7 cellular contexts compared by ENCODE assay signal in genomic region chr6:153231048-153231635, GRCh38.
DNase-seq lines count a peak whose midpoint lies in the region; ATAC-seq, FAIRE-seq and TF ChIP-seq lines count a peak whose summit lies in the region.

No MANE protein-coding gene starts in this region.

- no peak overlapping the region for H2AFZ ChIP-seq in keratinocyte (ENCODE audit: control insufficient read depth, low read length)

- dilution Hi-C loops in keratinocyte (cut with MboI; ENCODE audit: extremely low pct_ligation_motif_present, low sequenced_read_pairs) = no loop called here

- in situ Hi-C loops in G401 (cut with HindIII; ENCODE audit: low sequenced_read_pairs) = no loop called here
- in situ Hi-C loops in HAP-1 (cut with MboI; ENCODE audit: low sequenced_read_pairs) = loop anchor here (25.0 kb wide), 3 partner anchors 194 to 731 kb away; no protein-coding TSS in a partner anchor
- in situ Hi-C loops in brain microvascular endothelial cell (cut with HindIII; ENCODE audit: low pct_ligation_motif_present, low sequenced_read_pairs) = no loop called here

- H3K9me3 ChIP-seq in HAP-1 (no peaks in the 10 kb centered on the region), keratinocyte (ENCODE audit: control insufficient read depth, low read depth, low read length) (no peaks in the 10 kb centered on the region)

- H3K4me2 ChIP-seq in keratinocyte (ENCODE audit: control insufficient read depth, extremely low read depth, insufficient read depth, low read depth, low read length) = no peak overlapping the region

- H3K9ac ChIP-seq in keratinocyte (ENCODE audit: control insufficient read depth, extremely low read depth, insufficient read depth, low read length) = no peak overlapping the region

- no peaks in the 10 kb centered on the region for H3K79me2 ChIP-seq in keratinocyte (ENCODE audit: control insufficient read depth, insufficient read depth, low read length)

- TF ChIP-seq POLR2A in lower leg skin (IDR thresholded peaks at IDR 0.05) = no peak

- FAIRE-seq in keratinocyte (lab: Jason Lieb, UNC) = no peak

- H3K27me3 ChIP-seq in HAP-1 (ENCODE audit: low read depth) (peaks cover 9% of the 10 kb centered on the region; the same call in 1 of the 2 replicates), brain microvascular endothelial cell (replicated peaks) (no peaks in the 10 kb centered on the region), keratinocyte (ENCODE audit: control insufficient read depth, extremely low read depth, insufficient read depth, low read length) (no peaks in the 10 kb centered on the region)

- DNase-seq in G401 (ENCODE audit: low spot score) = peak; percentile 57
- DNase-seq in HAP-1 (ENCODE audit: low spot score in 2 of 2) = peak; percentile 34 to 80
- peak; percentile 74 for DNase-seq in NCI-H748 (lab: John Stamatoyannopoulos, UW; ENCODE audit: unreplicated experiment)
- DNase-seq in brain microvascular endothelial cell = peak; percentile 66
- peak; percentile 0 for DNase-seq in keratinocyte (ENCODE audit: low read depth, low spot score)
- peak; percentile 50 for DNase-seq in stimulated activated naive CD8-positive, alpha-beta T cell treated with anti-CD3 and anti-CD28 coated beads, Interleukin-15, Interleukin-2, amounts not matched to agents 100 U/mL and 50 U/mL, for 24 hours
- no peak for DNase-seq in lower leg skin (ENCODE audit: low spot score in 2 of 2)

- H3K27ac ChIP-seq in brain microvascular endothelial cell = no peak overlapping the region
- no peak overlapping the region for H3K27ac ChIP-seq in keratinocyte (ENCODE audit: control insufficient read depth, insufficient read depth, low read length)

- H3K36me3 ChIP-seq in HAP-1 (replicated peaks) (no peaks in the 10 kb centered on the region), brain microvascular endothelial cell (replicated peaks) (no peaks in the 10 kb centered on the region), keratinocyte (ENCODE audit: control insufficient read depth in 2 of 2, extremely low read depth in 1 of 2, insufficient read depth in 2 of 2, low read length in 2 of 2) (no peaks in the 10 kb centered on the region)

- 7 to 9% methylated on average over 12 of the region's 12 CpGs for WGBS in lower leg skin, 2 donors

- H3K9me1 ChIP-seq in keratinocyte (ENCODE audit: control insufficient read depth, extremely low read depth, insufficient read depth, low read length) = no peaks in the 10 kb centered on the region

- ATAC-seq in stimulated activated naive CD8-positive, alpha-beta T cell treated with anti-CD3 and anti-CD28 coated beads, Interleukin-15, Interleukin-2, amounts not matched to agents 100 U/mL and 50 U/mL, for 24 hours = no peak

- H4K20me1 ChIP-seq in keratinocyte (ENCODE audit: control insufficient read depth, extremely low read depth, insufficient read depth, low read length) = no peaks in the 10 kb centered on the region

- H3K4me1 ChIP-seq in HAP-1 (no peaks in the 10 kb centered on the region), keratinocyte (ENCODE audit: control insufficient read depth, extremely low read depth, insufficient read depth, low read length) (no peaks in the 10 kb centered on the region)

- TF ChIP-seq CTCF in brain microvascular endothelial cell (IDR thresholded peaks at IDR 0.05; ENCODE audit: low read depth, low read length, missing control alignments) = peak; percentile 97
- TF ChIP-seq CTCF in keratinocyte (optimal IDR thresholded peaks at IDR 0.05 in 1 of 3, IDR thresholded peaks at IDR 0.05 in 1 of 3, conservative IDR thresholded peaks at IDR 0.05 in 1 of 3; ENCODE audit: extremely low read depth in 1 of 3, insufficient read depth in 2 of 3, low read length in 3 of 3) = peak; percentile 89 to 95 (median 91)
- TF ChIP-seq CTCF in lower leg skin (IDR thresholded peaks at IDR 0.05) = no peak

- intact Hi-C loops in lower leg skin (cut with DNase I; ENCODE audit: low total_unique reads) = no loop called here

- H3K4me3 ChIP-seq in HAP-1 (no peak overlapping the region), brain microvascular endothelial cell (ENCODE audit: low read depth, low read length) (no peak overlapping the region), keratinocyte (ENCODE audit: control insufficient read depth in 2 of 3, extremely low read depth in 1 of 3, insufficient read depth in 2 of 3, low read depth in 1 of 3, low read length in 3 of 3) (no peak overlapping the region), lower leg skin (ENCODE audit: low read depth, poor library complexity, severe bottlenecking) (no peak overlapping the region)

Comparison
In these comparisons a context has a peak if more than half of its experiments do, and no peak if none do; other contexts are left out.
1. DNase-seq: peak in G401 (single experiment), HAP-1 (2 of 2), NCI-H748 (single experiment), brain microvascular endothelial cell (single experiment), keratinocyte (single experiment) and stimulated activated naive CD8-positive, alpha-beta T cell treated with anti-CD3 and anti-CD28 coated beads, Interleukin-15, Interleukin-2, amounts not matched to agents 100 U/mL and 50 U/mL, for 24 hours (single experiment); none in lower leg skin (0 of 2).
2. CTCF ChIP-seq: peak in brain microvascular endothelial cell (single experiment) and keratinocyte (3 of 3); none in lower leg skin (0 of 3).